30 cellular contexts compared by ENCODE assay signal in genomic region chr6:108961985-108962384, GRCh38.
A peak's percentile ranks its signal among the peaks of the same experiment; 100 is the strongest.
DNase-seq lines count a peak whose midpoint lies in the region; ATAC-seq, FAIRE-seq and TF ChIP-seq lines count a peak whose summit lies in the region.
"Had no signal": no experiment of that assay in that cellular context is flagged by ENCODE, and none has a peak within 500 bp of the region (broad histone marks: within the 10 kb centered on the region; RNA-seq: fewer than 3 reads in every experiment).

No MANE protein-coding gene starts in this region.

- H3K4me3 ChIP-seq in esophagus muscularis mucosa: no peak overlapping the region
- no peak overlapping the region for H3K4me3 ChIP-seq in muscle layer of duodenum (ENCODE audit: low read depth in 1 of 2, low read length in 2 of 2)
- H3K4me3 ChIP-seq: Peyer's patch, tibial artery had no signal

- FAIRE-seq in RCC 7860 (lab: Jason Lieb, UNC): no peak
- FAIRE-seq: HTR-8/SVneo had no signal

- TF ChIP-seq CTCF in esophagus muscularis mucosa (IDR thresholded peaks at IDR 0.05): no peak
- no peak for TF ChIP-seq CTCF in activated CD8-positive, alpha-beta T cell treated with anti-CD3 and anti-CD28 coated beads for 36 hours (IDR thresholded peaks at IDR 0.05)

- intact Hi-C loops in esophagus muscularis mucosa (cut with DNase I): no loop called here
- intact Hi-C loops in activated CD8-positive, alpha-beta T cell treated with anti-CD3 and anti-CD28 coated beads for 36 hours (cut with micrococcal nuclease): no loop called here

- no peak overlapping the region for H3K4me3 Mint-ChIP-seq in activated CD8-positive, alpha-beta T cell treated with anti-CD3 and anti-CD28 coated beads for 36 hours
- H3K4me3 Mint-ChIP-seq: brain; dendritic cell treated with granulocyte-macrophage colony-stimulating factor and Interleukin-4, amounts not matched to agents 40 ng/mL and 50 ng/mL, for 4 days; immature natural killer cell; stimulated activated memory B cell treated with anti-CD40 and anti-IgM and Interleukin-4, amounts not matched to agents 10 μg/mL and 1 μg/mL and 100 μg/mL, for 72 hours had no signal

- peak overlapping the region; percentile 70 to 71 (median 71) for H3K27ac ChIP-seq in esophagus muscularis mucosa (replicated peaks in 1 of 4)
- peak overlapping the region; percentile 69 for H3K27ac ChIP-seq in muscle layer of duodenum (ENCODE audit: low read length)
- H3K27ac ChIP-seq: epithelial cell of prostate, Peyer's patch, tibial artery had no signal

- no peak for TF ChIP-seq POLR2A in esophagus muscularis mucosa (IDR thresholded peaks at IDR 0.05; ENCODE audit: low read depth)

- H3K27me3 Mint-ChIP-seq in activated CD8-positive, alpha-beta T cell treated with anti-CD3 and anti-CD28 coated beads for 36 hours: no peaks in the 10 kb centered on the region
- H3K27me3 Mint-ChIP-seq: dendritic cell treated with granulocyte-macrophage colony-stimulating factor and Interleukin-4, amounts not matched to agents 40 ng/mL and 50 ng/mL, for 4 days; stimulated activated memory B cell treated with anti-CD40 and anti-IgM and Interleukin-4, amounts not matched to agents 10 μg/mL and 1 μg/mL and 100 μg/mL, for 72 hours had no signal

- no peaks in the 10 kb centered on the region for H3K36me3 Mint-ChIP-seq in activated CD8-positive, alpha-beta T cell treated with anti-CD3 and anti-CD28 coated beads for 36 hours (ENCODE audit: low read depth)
- H3K36me3 Mint-ChIP-seq: stimulated activated memory B cell treated with anti-CD40 and anti-IgM and Interleukin-4, amounts not matched to agents 10 μg/mL and 1 μg/mL and 100 μg/mL, for 72 hours had no signal

- H3K4me1 ChIP-seq in esophagus muscularis mucosa (peaks cover 10 to 51% (median 42%) of the 10 kb centered on the region in 4 donors), muscle layer of duodenum (ENCODE audit: control insufficient read depth in 1 of 2, insufficient read depth in 2 of 2, low read length in 2 of 2) (peaks cover 10 to 19% of the 10 kb centered on the region in 2 donors)

- no peaks in the 10 kb centered on the region for H3K27me3 ChIP-seq in esophagus muscularis mucosa
- H3K27me3 ChIP-seq in muscle layer of duodenum (ENCODE audit: low read depth, low read length): no peaks in the 10 kb centered on the region
- H3K27me3 ChIP-seq: Peyer's patch, tibial artery had no signal

- POLR2A ChIA-PET in activated CD8-positive, alpha-beta T cell treated with anti-CD3 and anti-CD28 coated beads for 36 hours (lab: Charles Lee): no interaction called here

- WGBS in esophagus muscularis mucosa: 24% methylated on average over 6 of the region's 6 CpGs

- CTCF ChIA-PET in activated CD8-positive, alpha-beta T cell treated with anti-CD3 and anti-CD28 coated beads for 36 hours (lab: Charles Lee): interaction anchor here (0.9 kb wide), 1 partner anchor 26 kb away, joined by 3 read pairs; no protein-coding TSS in a partner anchor

- no peak for ATAC-seq in activated CD8-positive, alpha-beta T cell treated with anti-CD3 and anti-CD28 coated beads for 36 hours
- ATAC-seq: right cardiac atrium; SK-N-SH treated with all-trans-retinoic acid at 6 μM for 48 hours; stimulated activated memory B cell treated with anti-CD40 and anti-IgM and Interleukin-4, amounts not matched to agents 10 μg/mL and 1 μg/mL and 100 μg/mL, for 72 hours had no signal

- peak; percentile 63 for TF ChIP-seq EP300 in esophagus muscularis mucosa (IDR thresholded peaks at IDR 0.05)

- DNase-seq in AG20443 (ENCODE audit: low spot score): peak; percentile 79
- DNase-seq in M059J (ENCODE audit: low read depth): peak; percentile 39
- DNase-seq in esophagus muscularis mucosa (ENCODE audit: extremely low spot score): no peak
- DNase-seq in activated CD8-positive, alpha-beta T cell treated with anti-CD3 and anti-CD28 coated beads for 36 hours: no peak
- DNase-seq in NCI-H187 (lab: John Stamatoyannopoulos, UW): no peak
- DNase-seq in RCC 7860 (ENCODE audit: low spot score): no peak
- no peak for DNase-seq in NCI-H1417 (lab: John Stamatoyannopoulos, UW)
- DNase-seq: activated CD4-positive, CD25-positive, alpha-beta regulatory T cell; activated CD8-positive, alpha-beta memory T cell treated with anti-CD3 and anti-CD28 coated beads for 24 hours; activated naive CD4-positive, alpha-beta T cell treated with anti-CD3 and anti-CD28 coated beads, Interleukin-2, amount 50 U/mL, for 16 hours; activated T-cell treated with anti-CD3 and anti-CD28 coated beads, Interleukin-2, amount 50 U/mL, for 48 hours; AML-193; GOT3; immature natural killer cell; Karpas-422; NCI-H1436 treated with DMSO at 0.1 percent for 48 hours; NCI-H345; NK-92 treated with Interleukin-12 subunit alpha and Interleukin-12 subunit beta, amount 100 ng/mL, for 24 hours; occipital lobe; Peyer's patch; right cardiac atrium; T1000; tibial artery had no signal

- H3K36me3 ChIP-seq in esophagus muscularis mucosa: no peaks in the 10 kb centered on the region
- no peaks in the 10 kb centered on the region for H3K36me3 ChIP-seq in muscle layer of duodenum (ENCODE audit: control insufficient read depth in 1 of 2, insufficient read depth in 2 of 2, low read length in 2 of 2)
- H3K36me3 ChIP-seq: Peyer's patch, tibial artery had no signal

- peaks cover 16% of the 10 kb centered on the region for H3K4me1 Mint-ChIP-seq in activated CD8-positive, alpha-beta T cell treated with anti-CD3 and anti-CD28 coated beads for 36 hours (ENCODE audit: low read depth)

- no peaks in the 10 kb centered on the region for H3K9me3 Mint-ChIP-seq in activated CD8-positive, alpha-beta T cell treated with anti-CD3 and anti-CD28 coated beads for 36 hours
- H3K9me3 Mint-ChIP-seq: brain; dendritic cell treated with granulocyte-macrophage colony-stimulating factor and Interleukin-4, amounts not matched to agents 40 ng/mL and 50 ng/mL, for 4 days; immature natural killer cell; stimulated activated memory B cell treated with anti-CD40 and anti-IgM and Interleukin-4, amounts not matched to agents 10 μg/mL and 1 μg/mL and 100 μg/mL, for 72 hours had no signal

- H3K9me3 ChIP-seq in esophagus muscularis mucosa: no peaks in the 10 kb centered on the region
- H3K9me3 ChIP-seq in muscle layer of duodenum (ENCODE audit: control insufficient read depth in 1 of 2, low read length in 2 of 2): no peaks in the 10 kb centered on the region
- H3K9me3 ChIP-seq: Peyer's patch, tibial artery had no signal

- no peak overlapping the region for H3K27ac Mint-ChIP-seq in activated CD8-positive, alpha-beta T cell treated with anti-CD3 and anti-CD28 coated beads for 36 hours
- H3K27ac Mint-ChIP-seq: brain; dendritic cell treated with granulocyte-macrophage colony-stimulating factor and Interleukin-4, amounts not matched to agents 40 ng/mL and 50 ng/mL, for 4 days; immature natural killer cell; stimulated activated memory B cell treated with anti-CD40 and anti-IgM and Interleukin-4, amounts not matched to agents 10 μg/mL and 1 μg/mL and 100 μg/mL, for 72 hours had no signal

Comparison
In these comparisons a context has a peak if more than half of its experiments do, and no peak if none do; other contexts are left out.
1. DNase-seq: peak in AG20443 (single experiment) and M059J (single experiment); none in esophagus muscularis mucosa (single experiment), activated CD8-positive, alpha-beta T cell treated with anti-CD3 and anti-CD28 coated beads for 36 hours (single experiment), NCI-H187 (0 of 2), RCC 7860 (single experiment) and NCI-H1417 (0 of 3).